In the genomic region with DNA sequence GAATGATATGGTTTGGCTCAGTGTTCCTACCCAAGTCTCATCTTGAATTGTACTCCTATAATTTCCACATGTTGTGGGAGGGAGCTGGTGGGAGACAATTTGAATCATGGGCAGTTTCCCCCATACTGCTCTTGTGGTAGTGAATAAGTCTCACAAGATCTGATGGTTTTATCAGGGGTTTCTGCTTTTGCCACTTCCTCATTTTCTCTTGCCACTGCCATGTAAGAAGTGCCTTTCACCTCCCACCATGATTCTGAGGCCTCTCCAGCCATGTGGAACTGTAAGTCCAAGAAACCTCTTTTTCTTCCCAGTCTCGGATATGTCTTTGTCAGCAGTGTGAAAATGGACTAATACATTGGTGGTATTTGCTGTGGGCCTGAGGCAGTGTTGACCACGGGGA, we compare ENCODE assay signal across 7 cellular contexts. TPM values are rescaled to one million over a fixed set of nuclear protein-coding genes. Genes with fewer than 3 reads are reported as not detected.
"Had no signal": no experiment of that assay in that cellular context is flagged by ENCODE, and none has a peak within 500 bp of the region (broad histone marks: within the 10 kb centered on the region; RNA-seq: fewer than 3 reads in every experiment).

No MANE protein-coding gene starts in this region.

RNA-seq across cellular contexts. Expression of gene PYDC2, which starts 23.0 kb away (rescaled TPM):
- total RNA-seq: M059J; Right ventricle myocardium inferior; RPMI7951; SJCRH30; SK-MEL-5; T-cell; T-helper 1 cell treated with Interleukin-12 subunit alpha and Interleukin-12 subunit beta and Interleukin-4 antibody, amounts not matched to agents 30 ng/mL and 1 ng/mL, for 36 hours had no signal
